In the genomic region with DNA sequence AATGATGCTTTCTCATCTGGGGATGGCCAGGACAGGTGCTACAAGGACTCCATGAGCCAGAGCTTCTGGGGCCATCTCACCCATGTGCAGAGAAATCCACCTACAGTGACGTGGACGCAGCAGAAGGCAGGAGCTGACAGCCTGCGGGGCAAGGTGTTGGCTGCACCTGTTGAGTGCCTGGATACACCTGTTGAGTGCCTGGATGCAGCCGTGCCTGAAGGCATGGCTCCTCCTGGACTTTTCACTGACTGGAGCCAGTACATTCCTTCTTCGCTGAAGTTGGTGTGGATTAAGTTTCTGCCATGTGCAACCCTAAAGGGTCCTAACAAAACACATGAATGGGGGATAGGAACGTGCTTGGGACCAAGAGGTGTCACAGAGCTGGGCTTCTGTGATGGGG, we compare ENCODE assay signal across 9 cellular contexts. TPM values are rescaled to one million over a fixed set of nuclear protein-coding genes. Genes with fewer than 3 reads are reported as not detected.
"Had no signal": no experiment of that assay in that cellular context is flagged by ENCODE, and none has a peak within 500 bp of the region (broad histone marks: within the 10 kb centered on the region; RNA-seq: fewer than 3 reads in every experiment).

No MANE protein-coding gene starts in this region.

- H3K4me1 Mint-ChIP-seq: GM23338 had no signal

- H3K27ac Mint-ChIP-seq: GM23338, H9, HFFc6 had no signal

- DNase-seq: H9, HCEC 1CT, HFFc6, KG1 had no signal

- H3K4me3 Mint-ChIP-seq: GM23338, H9, HFFc6 had no signal

- H3K4me2 ChIP-seq: GM23338 had no signal

- H3K9me3 Mint-ChIP-seq: GM23338 had no signal

- ATAC-seq: GM23338, K562 had no signal

- FAIRE-seq: H1, H54, HTR-8/SVneo, K562 had no signal

- H2AFZ ChIP-seq: GM23338 had no signal

- H3K4me3 ChIP-seq: GM23338, K562 had no signal

RNA-seq across cellular contexts. Expression of a gene that starts 7.4 kb away (rescaled TPM):
- total RNA-seq: H9, HFFc6, K562 had no signal
- polyA plus RNA-seq: K562 had no signal
